In the genomic region with DNA sequence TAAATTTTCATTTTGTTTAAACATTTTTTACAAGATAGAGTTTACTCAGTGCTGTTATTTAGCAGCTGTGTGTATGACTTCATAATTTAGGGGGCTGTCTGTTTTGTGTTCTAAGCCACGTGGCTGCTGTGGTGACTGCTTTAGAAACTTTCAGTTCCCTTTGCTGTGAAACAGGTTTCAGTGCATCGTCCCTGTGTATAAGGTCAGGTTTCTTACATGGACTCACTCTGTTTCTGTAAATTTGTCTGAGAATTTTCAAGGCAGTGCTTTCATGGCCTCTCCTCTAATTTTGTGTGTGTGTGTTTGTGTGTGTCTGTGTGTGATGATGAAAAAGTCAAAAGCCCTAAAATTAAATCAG, we compare ENCODE assay signal across 1 cellular context.
TF ChIP-seq lines count a peak whose summit lies in the region.

No MANE protein-coding gene starts in this region.

TF ChIP-seq in neural cell, 6 proteins besides CTCF, POLR2A, EP300 and RAD21 (continued from another document):
- TF ChIP-seq, protein P1, sequence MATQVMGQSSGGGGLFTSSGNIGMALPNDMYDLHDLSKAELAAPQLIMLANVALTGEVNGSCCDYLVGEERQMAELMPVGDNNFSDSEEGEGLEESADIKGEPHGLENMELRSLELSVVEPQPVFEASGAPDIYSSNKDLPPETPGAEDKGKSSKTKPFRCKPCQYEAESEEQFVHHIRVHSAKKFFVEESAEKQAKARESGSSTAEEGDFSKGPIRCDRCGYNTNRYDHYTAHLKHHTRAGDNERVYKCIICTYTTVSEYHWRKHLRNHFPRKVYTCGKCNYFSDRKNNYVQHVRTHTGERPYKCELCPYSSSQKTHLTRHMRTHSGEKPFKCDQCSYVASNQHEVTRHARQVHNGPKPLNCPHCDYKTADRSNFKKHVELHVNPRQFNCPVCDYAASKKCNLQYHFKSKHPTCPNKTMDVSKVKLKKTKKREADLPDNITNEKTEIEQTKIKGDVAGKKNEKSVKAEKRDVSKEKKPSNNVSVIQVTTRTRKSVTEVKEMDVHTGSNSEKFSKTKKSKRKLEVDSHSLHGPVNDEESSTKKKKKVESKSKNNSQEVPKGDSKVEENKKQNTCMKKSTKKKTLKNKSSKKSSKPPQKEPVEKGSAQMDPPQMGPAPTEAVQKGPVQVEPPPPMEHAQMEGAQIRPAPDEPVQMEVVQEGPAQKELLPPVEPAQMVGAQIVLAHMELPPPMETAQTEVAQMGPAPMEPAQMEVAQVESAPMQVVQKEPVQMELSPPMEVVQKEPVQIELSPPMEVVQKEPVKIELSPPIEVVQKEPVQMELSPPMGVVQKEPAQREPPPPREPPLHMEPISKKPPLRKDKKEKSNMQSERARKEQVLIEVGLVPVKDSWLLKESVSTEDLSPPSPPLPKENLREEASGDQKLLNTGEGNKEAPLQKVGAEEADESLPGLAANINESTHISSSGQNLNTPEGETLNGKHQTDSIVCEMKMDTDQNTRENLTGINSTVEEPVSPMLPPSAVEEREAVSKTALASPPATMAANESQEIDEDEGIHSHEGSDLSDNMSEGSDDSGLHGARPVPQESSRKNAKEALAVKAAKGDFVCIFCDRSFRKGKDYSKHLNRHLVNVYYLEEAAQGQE (IDR thresholded peaks at IDR 0.05; ENCODE audit: borderline replicate concordance): no peak
- no peak for TF ChIP-seq SMC3 (conservative IDR thresholded peaks at IDR 0.05; ENCODE audit: poor library complexity)
- no peak for TF ChIP-seq MXI1 (conservative IDR thresholded peaks at IDR 0.05; ENCODE audit: poor library complexity, severe bottlenecking)
